16 cellular contexts compared by ENCODE assay signal in the genomic region with DNA sequence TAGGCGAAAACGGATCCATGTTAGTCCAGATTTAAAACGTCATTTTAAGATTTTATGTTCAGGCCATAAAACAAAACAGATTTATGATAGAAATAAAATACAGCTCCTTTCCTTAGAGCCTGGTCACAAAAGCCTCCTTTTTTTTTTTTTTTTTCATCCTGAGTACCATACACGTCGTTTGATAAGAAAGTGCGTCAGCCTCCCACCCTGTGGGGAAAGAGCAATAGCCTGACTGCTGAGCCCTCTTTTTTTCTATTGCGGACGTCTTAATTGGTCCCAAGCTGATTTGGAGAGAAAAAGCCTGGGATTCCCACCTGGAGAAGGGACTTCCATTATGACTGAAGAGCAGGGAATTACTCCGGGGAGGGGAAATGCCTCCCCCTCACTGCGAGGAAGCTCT.
DNase-seq lines count a peak whose midpoint lies in the region; ATAC-seq and TF ChIP-seq lines count a peak whose summit lies in the region.
"Had no signal": no experiment of that assay in that cellular context is flagged by ENCODE, and none has a peak within 500 bp of the region (broad histone marks: within the 10 kb centered on the region; RNA-seq: fewer than 3 reads in every experiment).

No MANE protein-coding gene starts in this region.

- TF ChIP-seq RAD21 in neural cell (conservative IDR thresholded peaks at IDR 0.05): no peak

- intact Hi-C loops in natural killer cell (cut with micrococcal nuclease): no loop called here
- intact Hi-C loops in vagina (cut with DNase I): loop anchor here (5.0 kb wide), 1 partner anchor 1332 kb away; no protein-coding TSS in a partner anchor

- no peak for TF ChIP-seq POLR2A in vagina (IDR thresholded peaks at IDR 0.05)

- POLR2A ChIA-PET in CD8-positive, alpha-beta memory T cell (lab: Charles Lee): no interaction called here

- H3K4me1 Mint-ChIP-seq in natural killer cell (peaks cover 9 to 10% of the 10 kb centered on the region in 2 donors), type B pancreatic cell (ENCODE audit: unreplicated experiment) (peaks cover 30% of the 10 kb centered on the region)
- H3K4me1 Mint-ChIP-seq in natural killer cell treated with Interleukin-12 subunit alpha and Interleukin-12 subunit beta and Interleukin-15 and Interleukin-18, amount 100 ng/mL, for 72 hours (ENCODE audit: low read depth in 2 of 2): peaks cover 7 to 15% of the 10 kb centered on the region in 2 donors
- peaks cover 5 to 9% (median 9%) of the 10 kb centered on the region in 3 donors for H3K4me1 Mint-ChIP-seq in CD8-positive, alpha-beta memory T cell

- peaks cover 11% of the 10 kb centered on the region for H3K4me1 ChIP-seq in vagina
- no peaks in the 10 kb centered on the region for H3K4me1 ChIP-seq in CD8-positive, alpha-beta memory T cell (ENCODE audit: insufficient read depth, low read length)

- no peaks in the 10 kb centered on the region for H3K79me2 ChIP-seq in neural cell (replicated peaks; ENCODE audit: insufficient read depth, low read length)

- no peaks in the 10 kb centered on the region for H3F3A ChIP-seq in neural cell (ENCODE audit: insufficient read depth, low read length, poor library complexity, severe bottlenecking)

- CTCF ChIA-PET in CD8-positive, alpha-beta memory T cell (lab: Charles Lee): no interaction called here

- H4K20me1 ChIP-seq in neural cell (ENCODE audit: insufficient read depth): no peaks in the 10 kb centered on the region

- H3K27me3 Mint-ChIP-seq in natural killer cell (ENCODE audit: low read depth in 2 of 2) (no peaks in the 10 kb centered on the region), type B pancreatic cell (peaks cover 2% of the 10 kb centered on the region)
- H3K27me3 Mint-ChIP-seq in natural killer cell treated with Interleukin-12 subunit alpha and Interleukin-12 subunit beta and Interleukin-15 and Interleukin-18, amount 100 ng/mL, for 72 hours: no peaks in the 10 kb centered on the region
- peaks cover 0 to 2% of the 10 kb centered on the region in 2 donors for H3K27me3 Mint-ChIP-seq in CD8-positive, alpha-beta memory T cell

- no peak overlapping the region for H3K4me3 ChIP-seq in fibroblast of villous mesenchyme (ENCODE audit: low read depth, low read length)
- no peak overlapping the region for H3K4me3 ChIP-seq in neural cell (ENCODE audit: low read length)
- H3K4me3 ChIP-seq in vagina: no peak overlapping the region
- H3K4me3 ChIP-seq in CD8-positive, alpha-beta memory T cell (ENCODE audit: low read length): no peak overlapping the region

- H3K9me3 ChIP-seq in neural cell (ENCODE audit: low read length) (no peaks in the 10 kb centered on the region), vagina (no peaks in the 10 kb centered on the region)
- H3K9me3 ChIP-seq in CD8-positive, alpha-beta memory T cell (ENCODE audit: low read length): no peaks in the 10 kb centered on the region

- no peaks in the 10 kb centered on the region for H3K9me2 ChIP-seq in neural cell (ENCODE audit: insufficient read depth, low read length)

- H3K4me3 Mint-ChIP-seq in natural killer cell (peak overlapping the region; percentile 10), type B pancreatic cell (no peak overlapping the region)
- H3K4me3 Mint-ChIP-seq in natural killer cell treated with Interleukin-12 subunit alpha and Interleukin-12 subunit beta and Interleukin-15 and Interleukin-18, amount 100 ng/mL, for 72 hours: no peak overlapping the region
- peak overlapping the region in 2 of 7 donors; percentile 7 to 17 for H3K4me3 Mint-ChIP-seq in CD8-positive, alpha-beta memory T cell
- H3K4me3 Mint-ChIP-seq: HFFc6 had no signal

- no peak overlapping the region for H3K9ac ChIP-seq in neural cell (ENCODE audit: low read length)

- H3K36me3 ChIP-seq in neural cell (ENCODE audit: insufficient read depth, low read length): no peaks in the 10 kb centered on the region
- H3K36me3 ChIP-seq in vagina: no peaks in the 10 kb centered on the region
- no peaks in the 10 kb centered on the region for H3K36me3 ChIP-seq in CD8-positive, alpha-beta memory T cell (ENCODE audit: insufficient read depth, low read length)

- H3K27me3 ChIP-seq in neural cell (ENCODE audit: insufficient read depth, low read depth, low read length): no peaks in the 10 kb centered on the region
- H3K27me3 ChIP-seq in vagina: no peaks in the 10 kb centered on the region
- no peaks in the 10 kb centered on the region for H3K27me3 ChIP-seq in CD8-positive, alpha-beta memory T cell (ENCODE audit: insufficient read depth, low read length, poor library complexity, severe bottlenecking)

- H3K36me3 Mint-ChIP-seq in natural killer cell (no peaks in the 10 kb centered on the region), type B pancreatic cell (no peaks in the 10 kb centered on the region)
- no peaks in the 10 kb centered on the region for H3K36me3 Mint-ChIP-seq in natural killer cell treated with Interleukin-12 subunit alpha and Interleukin-12 subunit beta and Interleukin-15 and Interleukin-18, amount 100 ng/mL, for 72 hours
- H3K36me3 Mint-ChIP-seq in CD8-positive, alpha-beta memory T cell: no peaks in the 10 kb centered on the region

- ATAC-seq in natural killer cell: no peak
- no peak for ATAC-seq in natural killer cell treated with Interleukin-12 subunit alpha and Interleukin-12 subunit beta and Interleukin-15 and Interleukin-18, amount 100 ng/mL, for 72 hours

- no peak overlapping the region for H2AFZ ChIP-seq in neural cell (ENCODE audit: low read depth, low read length)

- TF ChIP-seq EP300 in neural cell (conservative IDR thresholded peaks at IDR 0.05; ENCODE audit: poor library complexity, severe bottlenecking): no peak

- no peak for TF ChIP-seq CTCF in natural killer cell (IDR thresholded peaks at IDR 0.05)
- TF ChIP-seq CTCF in fibroblast of villous mesenchyme (IDR thresholded peaks at IDR 0.05; ENCODE audit: insufficient read depth, low read depth, low read length): no peak
- no peak for TF ChIP-seq CTCF in neural cell (IDR thresholded peaks at IDR 0.05; ENCODE audit: poor library complexity, severe bottlenecking)
- TF ChIP-seq CTCF in vagina (IDR thresholded peaks at IDR 0.05): no peak
- TF ChIP-seq CTCF in type B pancreatic cell (conservative IDR thresholded peaks at IDR 0.05): no peak

- H3K4me2 ChIP-seq in neural cell (ENCODE audit: low read length): no peak overlapping the region

- H3K27ac ChIP-seq in neural cell (ENCODE audit: low read length): peak overlapping the region; percentile 23
- H3K27ac ChIP-seq in vagina: peak overlapping the region; percentile 48
- H3K27ac ChIP-seq in CD8-positive, alpha-beta memory T cell (ENCODE audit: low read depth, low read length): no peak overlapping the region

- H3K9me3 Mint-ChIP-seq in natural killer cell (peaks cover 0 to 3% of the 10 kb centered on the region in 2 donors), type B pancreatic cell (peaks cover 12% of the 10 kb centered on the region)
- H3K9me3 Mint-ChIP-seq in natural killer cell treated with Interleukin-12 subunit alpha and Interleukin-12 subunit beta and Interleukin-15 and Interleukin-18, amount 100 ng/mL, for 72 hours: no peaks in the 10 kb centered on the region
- peaks cover 0 to 3% (median 2%) of the 10 kb centered on the region in 5 donors for H3K9me3 Mint-ChIP-seq in CD8-positive, alpha-beta memory T cell
- H3K9me3 Mint-ChIP-seq: HFFc6 had no signal

- H3K27ac Mint-ChIP-seq in natural killer cell: no peak overlapping the region
- no peak overlapping the region for H3K27ac Mint-ChIP-seq in natural killer cell treated with Interleukin-12 subunit alpha and Interleukin-12 subunit beta and Interleukin-15 and Interleukin-18, amount 100 ng/mL, for 72 hours
- no peak overlapping the region for H3K27ac Mint-ChIP-seq in CD8-positive, alpha-beta memory T cell
- no peak overlapping the region for H3K27ac Mint-ChIP-seq in type B pancreatic cell
- H3K27ac Mint-ChIP-seq: HFFc6 had no signal

- DNase-seq in natural killer cell: no peak
- DNase-seq in natural killer cell treated with Interleukin-12 subunit alpha and Interleukin-12 subunit beta and Interleukin-15 and Interleukin-18, amount 100 ng/mL, for 72 hours (ENCODE audit: low spot score): no peak
- peak; percentile 49 for DNase-seq in fibroblast of villous mesenchyme (ENCODE audit: low read depth)
- DNase-seq in vagina (ENCODE audit: extremely low spot score in 2 of 2): no peak
- no peak for DNase-seq in CD8-positive, alpha-beta memory T cell
- DNase-seq in NCI-H446 treated with DMSO at 0.1 percent for 48 hours (lab: John Stamatoyannopoulos, UW): no peak
- DNase-seq in type B pancreatic cell (ENCODE audit: extremely low spot score, unreplicated experiment): no peak
- DNase-seq: DMS79, HFFc6, KG1, NCI-H1105 treated with DMSO at 0.1 percent for 48 hours, NCI-H187 treated with DMSO at 0.1 percent for 48 hours, NCI-H510A treated with DMSO at 0.1 percent for 48 hours, NCI-H774, Right ventricle myocardium superior had no signal

TF ChIP-seq in neural cell, 6 proteins besides CTCF, POLR2A, EP300 and RAD21:
- TF ChIP-seq EZH2 (IDR thresholded peaks at IDR 0.05; ENCODE audit: borderline replicate concordance, insufficient read depth, low read length, poor library complexity, severe bottlenecking): no peak
- TF ChIP-seq, protein P1, sequence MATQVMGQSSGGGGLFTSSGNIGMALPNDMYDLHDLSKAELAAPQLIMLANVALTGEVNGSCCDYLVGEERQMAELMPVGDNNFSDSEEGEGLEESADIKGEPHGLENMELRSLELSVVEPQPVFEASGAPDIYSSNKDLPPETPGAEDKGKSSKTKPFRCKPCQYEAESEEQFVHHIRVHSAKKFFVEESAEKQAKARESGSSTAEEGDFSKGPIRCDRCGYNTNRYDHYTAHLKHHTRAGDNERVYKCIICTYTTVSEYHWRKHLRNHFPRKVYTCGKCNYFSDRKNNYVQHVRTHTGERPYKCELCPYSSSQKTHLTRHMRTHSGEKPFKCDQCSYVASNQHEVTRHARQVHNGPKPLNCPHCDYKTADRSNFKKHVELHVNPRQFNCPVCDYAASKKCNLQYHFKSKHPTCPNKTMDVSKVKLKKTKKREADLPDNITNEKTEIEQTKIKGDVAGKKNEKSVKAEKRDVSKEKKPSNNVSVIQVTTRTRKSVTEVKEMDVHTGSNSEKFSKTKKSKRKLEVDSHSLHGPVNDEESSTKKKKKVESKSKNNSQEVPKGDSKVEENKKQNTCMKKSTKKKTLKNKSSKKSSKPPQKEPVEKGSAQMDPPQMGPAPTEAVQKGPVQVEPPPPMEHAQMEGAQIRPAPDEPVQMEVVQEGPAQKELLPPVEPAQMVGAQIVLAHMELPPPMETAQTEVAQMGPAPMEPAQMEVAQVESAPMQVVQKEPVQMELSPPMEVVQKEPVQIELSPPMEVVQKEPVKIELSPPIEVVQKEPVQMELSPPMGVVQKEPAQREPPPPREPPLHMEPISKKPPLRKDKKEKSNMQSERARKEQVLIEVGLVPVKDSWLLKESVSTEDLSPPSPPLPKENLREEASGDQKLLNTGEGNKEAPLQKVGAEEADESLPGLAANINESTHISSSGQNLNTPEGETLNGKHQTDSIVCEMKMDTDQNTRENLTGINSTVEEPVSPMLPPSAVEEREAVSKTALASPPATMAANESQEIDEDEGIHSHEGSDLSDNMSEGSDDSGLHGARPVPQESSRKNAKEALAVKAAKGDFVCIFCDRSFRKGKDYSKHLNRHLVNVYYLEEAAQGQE (IDR thresholded peaks at IDR 0.05; ENCODE audit: borderline replicate concordance): peak; percentile 81
TF ChIP-seq in neural cell: peak in this region for 1.
